1 cellular context compared by ENCODE assay signal in the genomic region with DNA sequence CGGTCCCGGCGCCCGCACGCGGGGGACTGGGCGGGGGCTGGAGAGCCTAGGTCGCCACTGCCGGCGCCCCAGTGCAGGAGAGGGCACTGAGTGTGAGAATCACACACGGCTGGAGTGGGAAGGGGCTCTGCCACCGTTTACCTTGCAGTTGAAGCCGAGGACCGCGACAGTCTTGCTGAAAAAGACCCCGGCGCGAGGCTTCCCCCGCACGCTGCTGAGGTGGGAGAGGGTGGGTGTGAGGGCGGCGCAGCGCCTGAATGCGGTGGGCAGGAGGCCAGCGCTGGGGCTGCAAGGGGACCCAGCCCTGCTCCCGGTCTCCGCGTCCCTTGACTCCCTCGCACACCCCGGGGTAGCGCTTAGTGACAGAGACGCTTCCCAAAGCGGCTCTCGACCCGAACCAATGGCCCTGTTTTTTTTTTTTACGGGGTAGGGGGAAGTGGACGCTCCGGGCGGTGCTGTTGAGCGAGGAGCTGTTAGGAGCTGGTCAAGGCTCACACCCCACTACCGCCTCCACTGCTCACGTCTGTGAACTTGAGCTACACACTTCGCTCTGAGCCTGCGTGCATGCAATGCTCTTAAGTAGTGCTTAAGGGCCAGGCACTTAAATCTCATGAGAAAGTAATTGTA.
TF ChIP-seq lines count a peak whose summit lies in the region.

No MANE protein-coding gene starts in this region.

TF ChIP-seq in H1, 55 proteins besides CTCF, POLR2A, EP300 and RAD21:
- TF ChIP-seq SUZ12 (IDR thresholded peaks at IDR 0.05; ENCODE audit: low read length) (peak; percentile 84), SIRT6 (IDR thresholded peaks at IDR 0.05; ENCODE audit: low read length) (no peak), RXRA (IDR thresholded peaks at IDR 0.05; ENCODE audit: insufficient read depth, low read depth, low read length) (no peak), EZH2 (IDR thresholded peaks at IDR 0.05; ENCODE audit: low read depth, low read length, severe bottlenecking) (peak; percentile 84), RNF2 (IDR thresholded peaks at IDR 0.05; ENCODE audit: borderline replicate concordance, low read depth, low read length, missing control alignments, poor library complexity, severe bottlenecking) (no peak), FOSL1 (IDR thresholded peaks at IDR 0.05; ENCODE audit: insufficient read depth, low read depth, low read length) (no peak), KDM1A (IDR thresholded peaks at IDR 0.05; ENCODE audit: borderline replicate concordance, low read length) (no peak), CTBP2 (IDR thresholded peaks at IDR 0.05; ENCODE audit: borderline replicate concordance, insufficient read depth, insufficient read length, low read length) (peak; percentile 43), JUN (IDR thresholded peaks at IDR 0.05; ENCODE audit: low read depth, low read length) (no peak)
- TF ChIP-seq, protein P1, sequence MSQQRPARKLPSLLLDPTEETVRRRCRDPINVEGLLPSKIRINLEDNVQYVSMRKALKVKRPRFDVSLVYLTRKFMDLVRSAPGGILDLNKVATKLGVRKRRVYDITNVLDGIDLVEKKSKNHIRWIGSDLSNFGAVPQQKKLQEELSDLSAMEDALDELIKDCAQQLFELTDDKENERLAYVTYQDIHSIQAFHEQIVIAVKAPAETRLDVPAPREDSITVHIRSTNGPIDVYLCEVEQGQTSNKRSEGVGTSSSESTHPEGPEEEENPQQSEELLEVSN (IDR thresholded peaks at IDR 0.05): peak; percentile 35; the same call in 1 of the 2 replicates
